9 cellular contexts compared by ENCODE assay signal in genomic region chr14:20683896-20684661, GRCh38. TPM values are rescaled to one million over a fixed set of nuclear protein-coding genes. Genes with fewer than 3 reads are reported as not detected.
DNase-seq lines count a peak whose midpoint lies in the region; ATAC-seq, FAIRE-seq and TF ChIP-seq lines count a peak whose summit lies in the region.
"Had no signal": no experiment of that assay in that cellular context is flagged by ENCODE, and none has a peak within 500 bp of the region (broad histone marks: within the 10 kb centered on the region; RNA-seq: fewer than 3 reads in every experiment).

RNASE4 (plus strand) TSS chr14:20684560; CDS start chr14:20699372, 14,812 bp downstream.

- no peak for TF ChIP-seq EP300 in H1 (IDR thresholded peaks at IDR 0.05; ENCODE audit: borderline replicate concordance in 1 of 2, low read depth in 2 of 2, low read length in 2 of 2)

- H2BK5ac ChIP-seq in H1 (ENCODE audit: low read depth, low read length) = peak within 1 kb of the TSS; percentile 67; the same call in 1 of the 2 replicates
- peak within 1 kb of the TSS; percentile 41 for H2BK5ac ChIP-seq in mesendoderm (ENCODE audit: low read length)

- H3K36me3 ChIP-seq in H1 (ENCODE audit: control insufficient read depth in 2 of 4, insufficient read depth in 4 of 4, low read length in 3 of 4) (no peaks in the 10 kb centered on the region), mesendoderm (ENCODE audit: control insufficient read depth, insufficient read depth, low read length) (no peaks in the 10 kb centered on the region)

- no peak within 1 kb of the TSS for H4K8ac ChIP-seq in H1 (ENCODE audit: extremely low read depth, insufficient read depth, low read length)
- no peak within 1 kb of the TSS for H4K8ac ChIP-seq in mesendoderm (ENCODE audit: low read depth, low read length)

- H3K27ac ChIP-seq in H1 (ENCODE audit: low read depth, low read length) (peak within 1 kb of the TSS; percentile 27; the same call in 1 of the 2 replicates), mesendoderm (ENCODE audit: low read depth, low read length) (peak within 1 kb of the TSS; percentile 82)

- TF ChIP-seq POLR2A in H1 (IDR thresholded peaks at IDR 0.05; ENCODE audit: control extremely low read depth in 1 of 2, low read depth in 2 of 2, low read length in 2 of 2) = peak in 1 of 2 experiments; percentile 20; a peak in 1 of 3 replicates

- no peak within 1 kb of the TSS; the same call in 1 of the 2 replicates for H2BK15ac ChIP-seq in H1 (ENCODE audit: low read length)
- no peak within 1 kb of the TSS for H2BK15ac ChIP-seq in mesendoderm (replicated peaks; ENCODE audit: low read depth)

- no peaks in the 10 kb centered on the region for H3K9me3 ChIP-seq in H1 (ENCODE audit: insufficient read depth in 2 of 2, low read depth in 1 of 2, low read length in 1 of 2)

- peaks cover 27% of the 10 kb centered on the region for H3K23me2 ChIP-seq in H1 (ENCODE audit: low read depth, low read length)

- peak within 1 kb of the TSS; percentile 60 to 82 for H3K4me2 ChIP-seq in H1 (ENCODE audit: insufficient read depth in 1 of 2, low read depth in 2 of 2, low read length in 2 of 2)
- H3K4me2 ChIP-seq in mesendoderm (ENCODE audit: low read length) = peak within 1 kb of the TSS; percentile 79

- H3K56ac ChIP-seq in H1 (replicated peaks; ENCODE audit: insufficient read length, low read depth, low read length) (no peak within 1 kb of the TSS), mesendoderm (ENCODE audit: low read length) (peak within 1 kb of the TSS; percentile 94)

- H4K5ac ChIP-seq in H1 (ENCODE audit: insufficient read length, low read depth, low read length) (no peak within 1 kb of the TSS), mesendoderm (ENCODE audit: low read length) (peak within 1 kb of the TSS; percentile 71)

- no peaks in the 10 kb centered on the region for H3K79me1 ChIP-seq in H1 (ENCODE audit: low read depth, low read length)
- H3K79me1 ChIP-seq in mesendoderm (ENCODE audit: low read length) = peaks cover 3% of the 10 kb centered on the region

- H3K18ac ChIP-seq in H1 (ENCODE audit: extremely low read depth, low read length) (0 out of 2 replicates have a peak within 1 kb of the TSS, but pooled peaks have one; percentile 36), mesendoderm (ENCODE audit: low read length) (peak within 1 kb of the TSS; percentile 97)

- ATAC-seq in HG02970 (IDR thresholded peaks at IDR 0.05; ENCODE audit: low FRiP score, unreplicated experiment) = peak; percentile 28

- no peak within 1 kb of the TSS for H3K4ac ChIP-seq in H1 (replicated peaks; ENCODE audit: insufficient read length, low read depth, low read length)
- H3K4ac ChIP-seq in mesendoderm (ENCODE audit: low read depth, low read length) = peak within 1 kb of the TSS; percentile 65

- H3K79me2 ChIP-seq in H1 (ENCODE audit: control insufficient read depth in 1 of 2, insufficient read depth in 2 of 2, low read length in 2 of 2) = no peaks in the 10 kb centered on the region
- H3K79me2 ChIP-seq in mesendoderm (ENCODE audit: control insufficient read depth, insufficient read depth, low read length) = peaks cover 2% of the 10 kb centered on the region

- peak within 1 kb of the TSS; percentile 67 to 99 (median 98) for H3K4me3 ChIP-seq in H1 (ENCODE audit: extremely low read depth in 1 of 4, insufficient read depth in 2 of 4, low read depth in 3 of 4, low read length in 4 of 4)
- peak within 1 kb of the TSS; percentile 80 for H3K4me3 ChIP-seq in mesendoderm (ENCODE audit: low read length)

- POLR2A ChIA-PET in H1 (lab: Charles Lee; ENCODE audit: partially characterized antibody) = interaction anchor here (0.6 to 3.2 kb wide), 11 partner anchors 14 to 341 kb away, joined by 3 to 17 read pairs (median 3); partner anchors contain the start of gene PARP2

- H3K9ac ChIP-seq in H1 (replicated peaks in 1 of 4; ENCODE audit: extremely low read depth in 1 of 4, low read depth in 3 of 4, low read length in 3 of 4) (peak within 1 kb of the TSS; percentile 14 to 79 (median 71)), mesendoderm (ENCODE audit: low read length) (peak within 1 kb of the TSS; percentile 88)

- H3K27me3 ChIP-seq in H1 (replicated peaks in 1 of 4; ENCODE audit: control insufficient read depth in 3 of 4, extremely low read depth in 1 of 4, insufficient read depth in 3 of 4, low read length in 3 of 4) = no peaks in the 10 kb centered on the region
- no peaks in the 10 kb centered on the region for H3K27me3 ChIP-seq in mesendoderm (ENCODE audit: insufficient read depth, low read length, poor library complexity)

- CTCF ChIA-PET in H1 (lab: Charles Lee; ENCODE audit: partially characterized antibody) = interaction anchor here (0.7 to 16.7 kb wide), 14 partner anchors 10 to 275 kb away, joined by 3 to 282 read pairs (median 4); no protein-coding TSS in a partner anchor

- H2BK120ac ChIP-seq in H1 (replicated peaks; ENCODE audit: low read depth, low read length) (no peak within 1 kb of the TSS), mesendoderm (ENCODE audit: low read depth, low read length) (peak within 1 kb of the TSS; percentile 70)

- TF ChIP-seq RAD21 in H1 (IDR thresholded peaks at IDR 0.05 in 1 of 2, conservative IDR thresholded peaks at IDR 0.05 in 1 of 2; ENCODE audit: low read depth in 2 of 2, low read length in 2 of 2) = no peak

- peak within 1 kb of the TSS; percentile 1; the same call in 1 of the 2 replicates for H2BK12ac ChIP-seq in H1 (ENCODE audit: low read depth, low read length)

- DNase-seq in DMS53 (lab: John Stamatoyannopoulos, UW) (peak; percentile 60), DMS53 treated with DMSO at 0.1 percent for 48 hours (lab: John Stamatoyannopoulos, UW; ENCODE audit: unreplicated experiment) (no peak), NCI-H82 (lab: John Stamatoyannopoulos, UW) (peak; percentile 75), H1 (ENCODE audit: low read depth in 1 of 2, low spot score in 2 of 2) (peak in 1 of 2 experiments; percentile 85), mesendoderm (peak; percentile 97)
- peak; percentile 62 to 94 (median 82) for DNase-seq in activated CD8-positive, alpha-beta memory T cell treated with anti-CD3 and anti-CD28 coated beads for 48 hours (ENCODE audit: low read depth in 2 of 3, low spot score in 2 of 3)
- DNase-seq in stimulated activated CD8-positive, alpha-beta memory T cell treated with anti-CD3 and anti-CD28 coated beads, Interleukin-12 subunit alpha, Interleukin-12 subunit beta, amount 100 ng/mL, for 1 hour (ENCODE audit: low read depth) = peak; percentile 72

- no peaks in the 10 kb centered on the region for H4K20me1 ChIP-seq in H1 (replicated peaks in 1 of 2; ENCODE audit: control insufficient read depth in 1 of 2, insufficient read depth in 2 of 2, low read length in 2 of 2)

- H3K4me1 ChIP-seq in H1 (replicated peaks in 1 of 4; ENCODE audit: control insufficient read depth in 3 of 4, insufficient read depth in 4 of 4, low read length in 3 of 4) (peaks cover 0 to 6% (median 4%) of the 10 kb centered on the region in 4 experiments; a peak in 5 of 7 replicates), mesendoderm (ENCODE audit: control insufficient read depth, low read depth, low read length) (peaks cover 4% of the 10 kb centered on the region)

- no peak within 1 kb of the TSS for H3K23ac ChIP-seq in H1 (ENCODE audit: insufficient read length)
- H3K23ac ChIP-seq in mesendoderm (ENCODE audit: low read length) = peak within 1 kb of the TSS; percentile 9

- WGBS in H1 (ENCODE audit: extremely low coverage in 1 of 2, insufficient coverage in 1 of 2, insufficient read length in 1 of 2, insufficient replicate concordance in 2 of 2, low coverage in 1 of 2, low lambda C conversion rate in 2 of 2, missing lambda C conversion rate in 1 of 2), 2 experiments = 2% methylated on average over 42 of the region's 42 CpGs; no CpG with 5 or more reads in 1 of the 2 experiments
- WGBS in mesendoderm (ENCODE audit: extremely low coverage, insufficient coverage, low lambda C conversion rate) = no CpG with 5 or more reads among the region's 42 CpGs

- H2AK5ac ChIP-seq in H1 (ENCODE audit: low read depth, low read length) = no peak within 1 kb of the TSS
- no peak within 1 kb of the TSS for H2AK5ac ChIP-seq in mesendoderm (ENCODE audit: low read length)

- no peak within 1 kb of the TSS for H2BK20ac ChIP-seq in H1 (ENCODE audit: low read length)

- H3K14ac ChIP-seq in H1 (ENCODE audit: insufficient read length) = no peak within 1 kb of the TSS

- H2AFZ ChIP-seq in H1 (ENCODE audit: low read length) = peak within 1 kb of the TSS; percentile 97

- FAIRE-seq in H1 (lab: Jason Lieb, UNC) = no peak
- FAIRE-seq: A204.1 had no signal

- no peak within 1 kb of the TSS for H4K91ac ChIP-seq in H1 (replicated peaks; ENCODE audit: insufficient read length, low read length)

- no peak for TF ChIP-seq CTCF in H1 (IDR thresholded peaks at IDR 0.05; ENCODE audit: control extremely low read depth in 1 of 3, insufficient read depth in 1 of 3, low read depth in 1 of 3, low read length in 3 of 3)

TF ChIP-seq in H1, 55 proteins besides CTCF, POLR2A, EP300 and RAD21 (continues in another document):
- TF ChIP-seq RXRA (IDR thresholded peaks at IDR 0.05; ENCODE audit: insufficient read depth, low read depth, low read length) (no peak), CBX5 (IDR thresholded peaks at IDR 0.05; ENCODE audit: low read depth, low read length) (no peak), CTBP2 (IDR thresholded peaks at IDR 0.05; ENCODE audit: borderline replicate concordance, insufficient read depth, insufficient read length, low read length) (no peak), HDAC2 (IDR thresholded peaks at IDR 0.05; ENCODE audit: borderline replicate concordance in 1 of 2, low read depth in 2 of 2, low read length in 2 of 2) (no peak), SP1 (IDR thresholded peaks at IDR 0.05; ENCODE audit: low read depth, low read length) (no peak), GABPA (IDR thresholded peaks at IDR 0.05; ENCODE audit: borderline replicate concordance, insufficient read depth, low read length) (no peak), TCF12 (IDR thresholded peaks at IDR 0.05; ENCODE audit: low read depth, low read length) (no peak), TBP (IDR thresholded peaks at IDR 0.05; ENCODE audit: low read depth, low read length) (peak; percentile 99), SAP30 (IDR thresholded peaks at IDR 0.05; ENCODE audit: insufficient read depth, insufficient replicate concordance, low read length) (peak; percentile 31), RFX5 (IDR thresholded peaks at IDR 0.05; ENCODE audit: borderline replicate concordance, low read depth, low read length) (no peak), JUND (IDR thresholded peaks at IDR 0.05; ENCODE audit: low read length) (no peak)

RNA-seq across cellular contexts. Expression of gene RNASE4, which starts in this region (rescaled TPM):
- 0.38 and 0.61 TPM in 2 replicates for total RNA-seq in H1 (2021; fragmentation: NEBNext Ultra II Directional; extraction: Animal tissue kit (Norgen Biotek cat#: 25700))
- 3.5 and 3.7 TPM in 2 replicates for polyA plus RNA-seq in H1 (2011; rRNA removed)
- polyA plus RNA-seq in H1 (2011; cell fraction: cytosol; rRNA removed) = 3.5 TPM
- 3.5 TPM for polyA plus RNA-seq in H1 (2011; cell fraction: nucleus; rRNA removed)
- 2.1 to 3.1 TPM (median 2.3 TPM) in 4 replicates for polyA plus RNA-seq in H1 (2012, experiment 1 of 2)
- 0.46 TPM for polyA plus RNA-seq in H1 (2012, experiment 2 of 2)
- polyA plus RNA-seq in H1 (2013, experiment 1 of 2) = 2.4 TPM
- polyA plus RNA-seq in H1 (2013, experiment 2 of 2) = 2.6 TPM
- 5.9 and 7.7 TPM in 2 replicates for polyA minus RNA-seq in H1 (2011; rRNA and poly(A)+ RNA removed)
- 3.3 TPM for polyA minus RNA-seq in H1 (2011; cell fraction: cytosol; rRNA and poly(A)+ RNA removed)
- 1.00 TPM for polyA minus RNA-seq in H1 (2011; cell fraction: nucleus; rRNA and poly(A)+ RNA removed)
- 1.5 TPM for polyA plus RNA-seq in mesendoderm (2013, experiment 1 of 2)
- 1.1 TPM for polyA plus RNA-seq in mesendoderm (2013, experiment 2 of 2)
